ENCODE assay signal across 28 cellular contexts in genomic region chr16:11485676-11486075, GRCh38.
"Had no signal": no experiment of that assay in that cellular context is flagged by ENCODE, and none has a peak within 500 bp of the region (broad histone marks: within the 10 kb centered on the region; RNA-seq: fewer than 3 reads in every experiment).

No MANE protein-coding gene starts in this region.

- DNase-seq: stimulated activated CD4-positive, alpha-beta T cell treated with anti-CD3 and anti-CD28 coated beads, Interleukin-2, amount 100 ng/mL, for 48 hours; stimulated activated CD4-positive, alpha-beta T cell treated with anti-CD3 and anti-CD28 coated beads, Interleukin-4, amount 100 ng/mL, for 1 hour; stimulated activated CD4-positive, alpha-beta T cell treated with anti-CD3 and anti-CD28 coated beads, Interleukin-4, amount 100 ng/mL, for 24 hours; stimulated activated CD4-positive, alpha-beta T cell treated with anti-CD3 and anti-CD28 coated beads, Interleukin-4, amount 100 ng/mL, for 4 hours; stimulated activated CD8-positive, alpha-beta memory T cell treated with anti-CD3 and anti-CD28 coated beads, Interleukin-4, amount 100 ng/mL, for 48 hours; stimulated activated naive B cell treated with anti-CD40 and anti-IgM and Interleukin-4, amounts not matched to agents 10 μg/mL and 1 μg/mL and 100 μg/mL, for 72 hours; stimulated activated naive CD4-positive, alpha-beta T cell; stimulated activated naive CD4-positive, alpha-beta T cell treated with Interleukin-2 at 50 U/mL for 16 hours; stimulated activated naive CD8-positive, alpha-beta T cell treated with anti-CD3 and anti-CD28 coated beads, Interleukin-15, amount 100 ng/mL, for 72 hours; stimulated activated naive CD8-positive, alpha-beta T cell treated with anti-CD3 and anti-CD28 coated beads, Interleukin-15, Interleukin-2, amounts not matched to agents 100 U/mL and 50 U/mL, for 24 hours; stomach; substantia nigra; testis; thyroid gland; tibial artery; transverse colon; trophoblast cell; upper lobe of left lung; upper lobe of right lung; uterus had no signal

- H3K27me3 Mint-ChIP-seq: stimulated activated memory B cell treated with anti-CD40 and anti-IgM and Interleukin-4, amounts not matched to agents 10 μg/mL and 1 μg/mL and 100 μg/mL, for 72 hours; stimulated activated naive B cell treated with anti-CD40 and anti-IgM and Interleukin-4, amounts not matched to agents 10 μg/mL and 1 μg/mL and 100 μg/mL, for 72 hours; stimulated activated naive CD8-positive, alpha-beta T cell treated with anti-CD3 and anti-CD28 coated beads, Interleukin-15, amount 100 ng/mL, for 72 hours; stimulated activated naive CD8-positive, alpha-beta T cell treated with anti-CD3 and anti-CD28 coated beads, Interleukin-15, Interleukin-2, amounts not matched to agents 100 ng/mL and 50 ng/mL, for 24 hours; type B pancreatic cell had no signal

- H3K36me3 Mint-ChIP-seq: stimulated activated effector memory CD8-positive, alpha-beta T cell treated with anti-CD3 and anti-CD28 coated beads, Interleukin-12 subunit alpha, Interleukin-12 subunit beta, amount 100 ng/mL, for 72 hours; type B pancreatic cell had no signal

- H3K4me1 Mint-ChIP-seq: stimulated activated effector memory CD8-positive, alpha-beta T cell treated with anti-CD3 and anti-CD28 coated beads, Interleukin-12 subunit alpha, Interleukin-12 subunit beta, amount 100 ng/mL, for 72 hours; stimulated activated memory B cell treated with anti-CD40 and anti-IgM and Interleukin-4, amounts not matched to agents 10 μg/mL and 1 μg/mL and 100 μg/mL, for 72 hours; stimulated activated naive B cell treated with anti-CD40 and anti-IgM and Interleukin-4, amounts not matched to agents 10 μg/mL and 1 μg/mL and 100 μg/mL, for 72 hours; stimulated activated naive CD8-positive, alpha-beta T cell treated with anti-CD3 and anti-CD28 coated beads, Interleukin-15, amount 100 ng/mL, for 72 hours had no signal

- H3K4me1 ChIP-seq: stomach, suprapubic skin, testis, thyroid gland, tibial artery, tibial nerve, upper lobe of left lung, upper lobe of right lung, uterus, vagina had no signal

- ATAC-seq: stimulated activated effector memory CD8-positive, alpha-beta T cell treated with anti-CD3 and anti-CD28 coated beads, Interleukin-12 subunit alpha, Interleukin-12 subunit beta, amount 100 ng/mL, for 72 hours; stimulated activated memory B cell treated with anti-CD40 and anti-IgM and Interleukin-4, amounts not matched to agents 10 μg/mL and 1 μg/mL and 100 μg/mL, for 72 hours; stimulated activated naive B cell treated with anti-CD40 and anti-IgM and Interleukin-4, amounts not matched to agents 10 μg/mL and 1 μg/mL and 100 μg/mL, for 72 hours; stimulated activated naive CD8-positive, alpha-beta T cell treated with anti-CD3 and anti-CD28 coated beads, Interleukin-15, amount 100 ng/mL, for 72 hours; stimulated activated naive CD8-positive, alpha-beta T cell treated with anti-CD3 and anti-CD28 coated beads, Interleukin-15, Interleukin-2, amounts not matched to agents 100 U/mL and 50 U/mL, for 24 hours; upper lobe of right lung had no signal

- H3K27ac ChIP-seq: stomach, suprapubic skin, testis, thoracic aorta, thyroid gland, tibial artery, tibial nerve, transverse colon, upper lobe of left lung, upper lobe of right lung, uterus, vagina had no signal

- H3K4me3 ChIP-seq: stomach, suprapubic skin, testis, thoracic aorta, thyroid gland, tibial artery, tibial nerve, transverse colon, upper lobe of left lung, upper lobe of right lung, uterus, vagina had no signal

- H3K27me3 ChIP-seq: stomach, suprapubic skin, testis, thyroid gland, tibial artery, tibial nerve, transverse colon, upper lobe of left lung, upper lobe of right lung, uterus, vagina had no signal

- H3K36me3 ChIP-seq: stomach, suprapubic skin, thoracic aorta, thyroid gland, tibial artery, transverse colon, upper lobe of left lung, upper lobe of right lung, uterus, vagina had no signal

- H3K4me3 Mint-ChIP-seq: stimulated activated effector memory CD8-positive, alpha-beta T cell treated with anti-CD3 and anti-CD28 coated beads, Interleukin-12 subunit alpha, Interleukin-12 subunit beta, amount 100 ng/mL, for 72 hours; stimulated activated memory B cell treated with anti-CD40 and anti-IgM and Interleukin-4, amounts not matched to agents 10 μg/mL and 1 μg/mL and 100 μg/mL, for 72 hours; stimulated activated naive B cell treated with anti-CD40 and anti-IgM and Interleukin-4, amounts not matched to agents 10 μg/mL and 1 μg/mL and 100 μg/mL, for 72 hours; stimulated activated naive CD8-positive, alpha-beta T cell treated with anti-CD3 and anti-CD28 coated beads, Interleukin-15, amount 100 ng/mL, for 72 hours; stimulated activated naive CD8-positive, alpha-beta T cell treated with anti-CD3 and anti-CD28 coated beads, Interleukin-15, Interleukin-2, amounts not matched to agents 100 ng/mL and 50 ng/mL, for 24 hours; type B pancreatic cell had no signal

- H3K27ac Mint-ChIP-seq: stimulated activated effector memory CD8-positive, alpha-beta T cell treated with anti-CD3 and anti-CD28 coated beads, Interleukin-12 subunit alpha, Interleukin-12 subunit beta, amount 100 ng/mL, for 72 hours; stimulated activated memory B cell treated with anti-CD40 and anti-IgM and Interleukin-4, amounts not matched to agents 10 μg/mL and 1 μg/mL and 100 μg/mL, for 72 hours; stimulated activated naive B cell treated with anti-CD40 and anti-IgM and Interleukin-4, amounts not matched to agents 10 μg/mL and 1 μg/mL and 100 μg/mL, for 72 hours; stimulated activated naive CD8-positive, alpha-beta T cell treated with anti-CD3 and anti-CD28 coated beads, Interleukin-15, amount 100 ng/mL, for 72 hours; stimulated activated naive CD8-positive, alpha-beta T cell treated with anti-CD3 and anti-CD28 coated beads, Interleukin-15, Interleukin-2, amounts not matched to agents 100 ng/mL and 50 ng/mL, for 24 hours; type B pancreatic cell had no signal

- H3K9me3 ChIP-seq: suprapubic skin, testis, thyroid gland, upper lobe of right lung, uterus, vagina had no signal
